ENCODE assay signal across 8 cellular contexts in the genomic region with DNA sequence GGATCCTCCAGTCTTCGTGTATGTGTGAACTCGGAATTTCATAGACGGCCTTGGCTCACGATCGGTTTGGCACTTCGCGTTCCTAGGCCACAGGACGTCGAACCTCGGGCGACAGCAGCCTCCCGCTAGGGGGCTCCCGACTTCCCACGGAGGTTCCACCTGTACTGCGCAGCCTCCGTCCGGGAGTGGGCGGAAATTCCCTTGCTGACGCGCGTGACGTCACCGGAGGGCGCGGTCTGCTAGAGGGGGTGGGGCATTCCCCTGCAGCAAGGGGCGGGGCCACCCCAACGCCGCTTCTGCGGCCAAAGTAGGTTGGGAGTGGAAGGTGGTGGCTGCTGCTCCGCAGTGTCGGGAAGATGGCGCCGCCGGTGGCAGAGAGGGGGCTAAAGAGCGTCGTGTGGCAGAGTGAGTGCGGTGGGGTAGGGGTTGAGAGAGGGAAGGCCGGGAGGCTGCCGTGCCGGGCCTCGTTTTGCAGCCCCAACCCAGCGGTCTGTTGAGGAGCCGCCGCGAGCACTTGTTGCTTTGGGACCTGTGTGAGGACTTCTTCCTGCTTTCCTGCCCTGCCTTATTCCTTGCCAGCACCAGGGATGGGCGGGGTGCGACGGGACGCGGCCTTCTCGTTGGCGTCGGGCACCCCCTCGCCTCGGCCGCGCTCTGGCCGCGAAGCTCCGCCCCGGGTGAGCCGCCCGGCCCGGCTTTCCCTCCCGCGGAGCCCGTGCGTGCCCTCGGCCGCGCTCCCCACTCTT. TPM values are rescaled to one million over a fixed set of nuclear protein-coding genes. Genes with fewer than 3 reads are reported as not detected.
DNase-seq lines count a peak whose midpoint lies in the region; ATAC-seq and TF ChIP-seq lines count a peak whose summit lies in the region.

A gene with protein sequence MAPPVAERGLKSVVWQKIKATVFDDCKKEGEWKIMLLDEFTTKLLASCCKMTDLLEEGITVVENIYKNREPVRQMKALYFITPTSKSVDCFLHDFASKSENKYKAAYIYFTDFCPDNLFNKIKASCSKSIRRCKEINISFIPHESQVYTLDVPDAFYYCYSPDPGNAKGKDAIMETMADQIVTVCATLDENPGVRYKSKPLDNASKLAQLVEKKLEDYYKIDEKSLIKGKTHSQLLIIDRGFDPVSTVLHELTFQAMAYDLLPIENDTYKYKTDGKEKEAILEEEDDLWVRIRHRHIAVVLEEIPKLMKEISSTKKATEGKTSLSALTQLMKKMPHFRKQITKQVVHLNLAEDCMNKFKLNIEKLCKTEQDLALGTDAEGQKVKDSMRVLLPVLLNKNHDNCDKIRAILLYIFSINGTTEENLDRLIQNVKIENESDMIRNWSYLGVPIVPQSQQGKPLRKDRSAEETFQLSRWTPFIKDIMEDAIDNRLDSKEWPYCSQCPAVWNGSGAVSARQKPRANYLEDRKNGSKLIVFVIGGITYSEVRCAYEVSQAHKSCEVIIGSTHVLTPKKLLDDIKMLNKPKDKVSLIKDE (plus strand): TSS at position 293 of the 746 bp plus-strand sequence. CDS start 64 bp downstream, at position 357.

- H3K36me3 ChIP-seq in upper lobe of right lung: peaks cover 2% of the 10 kb centered on the region

- peak; percentile 98 for TF ChIP-seq CTCF in GM12873 (IDR thresholded peaks at IDR 0.05; ENCODE audit: insufficient read depth, low read depth, low read length, missing control alignments)
- TF ChIP-seq CTCF in upper lobe of right lung (IDR thresholded peaks at IDR 0.05): peak; percentile 97

- peaks cover 11% of the 10 kb centered on the region for H3K4me1 ChIP-seq in upper lobe of right lung

- ATAC-seq in HG02763 (IDR thresholded peaks at IDR 0.05; ENCODE audit: unreplicated experiment) (peak; percentile 93), upper lobe of right lung (peak; percentile 96)

- H3K27ac ChIP-seq in adipose tissue (ENCODE audit: low read depth, low read length): peak within 1 kb of the TSS; percentile 99
- peak within 1 kb of the TSS; percentile 96 for H3K27ac ChIP-seq in upper lobe of right lung

- no peaks in the 10 kb centered on the region for H3K27me3 ChIP-seq in upper lobe of right lung

- DNase-seq in NCI-H1417 treated with DMSO at 0.1 percent for 48 hours (lab: John Stamatoyannopoulos, UW): peak; percentile 72
- peak; percentile 100 for DNase-seq in T follicular helper cell (ENCODE audit: low read depth)
- DNase-seq in cardiac septum (ENCODE audit: low spot score): peak; percentile 100
- DNase-seq in posterior cingulate gyrus: peak; percentile 97 to 100 (median 99)
- DNase-seq in upper lobe of right lung: peak; percentile 100

- WGBS in adipose tissue, 3 donors: 0 to 1% (median 0%) methylated on average over 65 to 71 of the region's 71 CpGs

- intact Hi-C loops in cardiac septum (cut with DNase I): loop anchor here (5.0 to 10.0 kb wide), 2 partner anchors 54 to 148 kb away; a partner anchor contains a TSS
- intact Hi-C loops in posterior cingulate gyrus (cut with DNase I): loop anchor here (2.0 to 5.0 kb wide), 4 partner anchors 54 to 152 kb away; a partner anchor contains a TSS
- intact Hi-C loops in upper lobe of right lung (cut with DNase I): no loop called here

- H3K4me3 ChIP-seq in upper lobe of right lung: peak within 1 kb of the TSS; percentile 74

- H3K9me3 ChIP-seq in upper lobe of right lung: no peaks in the 10 kb centered on the region

RNA-seq across cellular contexts. Expression of the gene that starts here (rescaled TPM):
- polyA plus RNA-seq in adipose tissue: 10 to 100 TPM; 15.9 to 27.4 (median 19.2) TPM
- total RNA-seq in cardiac septum: 30.3 TPM
- 54.1 TPM for total RNA-seq in upper lobe of right lung

Comparison
In these comparisons a context has a peak if more than half of its experiments do, and no peak if none do; other contexts are left out.
1. Peak in every context shown above with its lines: DNase-seq, ATAC-seq, H3K4me3 ChIP-seq and H3K27ac ChIP-seq.